Comparison of ENCODE assay signal across 2 cellular contexts in genomic region chrX:48532201-48532600, GRCh38.
TF ChIP-seq lines count a peak whose summit lies in the region.

No MANE protein-coding gene starts in this region.

TF ChIP-seq in SK-N-SH, 30 proteins besides CTCF, POLR2A, EP300 and RAD21 (continued from another document):
- no peak for TF ChIP-seq ZBTB33 (IDR thresholded peaks at IDR 0.05; ENCODE audit: borderline replicate concordance, low read depth)
- TF ChIP-seq FOSL2 (IDR thresholded peaks at IDR 0.05; ENCODE audit: borderline replicate concordance, low read depth): no peak
- no peak for TF ChIP-seq SMC3 (IDR thresholded peaks at IDR 0.05; ENCODE audit: low read depth, low read length)
- TF ChIP-seq NFIC (IDR thresholded peaks at IDR 0.05; ENCODE audit: borderline replicate concordance): no peak
- TF ChIP-seq MXI1 (IDR thresholded peaks at IDR 0.05; ENCODE audit: low read depth, low read length): no peak
- TF ChIP-seq RFX5 (IDR thresholded peaks at IDR 0.05; ENCODE audit: low read length): no peak
- TF ChIP-seq MEF2A (IDR thresholded peaks at IDR 0.05; ENCODE audit: borderline replicate concordance, low read depth): no peak
- no peak for TF ChIP-seq REST (IDR thresholded peaks at IDR 0.05; ENCODE audit: low read depth, low read length)
- TF ChIP-seq FOXM1 (IDR thresholded peaks at IDR 0.05; ENCODE audit: low read depth): no peak
- no peak for TF ChIP-seq JUND (IDR thresholded peaks at IDR 0.05)
- no peak for TF ChIP-seq POLR2AphosphoS5 (IDR thresholded peaks at IDR 0.05; ENCODE audit: low read depth, low read length)
- TF ChIP-seq TAF1 (IDR thresholded peaks at IDR 0.05; ENCODE audit: borderline replicate concordance, low read depth, low read length): no peak
- no peak for TF ChIP-seq SIN3A (IDR thresholded peaks at IDR 0.05; ENCODE audit: borderline replicate concordance, low read depth, low read length)
- TF ChIP-seq USF1 (IDR thresholded peaks at IDR 0.05; ENCODE audit: borderline replicate concordance, low read depth): no peak
- no peak for TF ChIP-seq FOXJ3 (CRISPR knock-in tag; IDR thresholded peaks at IDR 0.05)
- TF ChIP-seq USF2 (IDR thresholded peaks at IDR 0.05; ENCODE audit: borderline replicate concordance, low read depth, low read length): no peak
- TF ChIP-seq NRF1 (IDR thresholded peaks at IDR 0.05; ENCODE audit: low read depth, low read length): no peak
- no peak for TF ChIP-seq GATA2 (CRISPR knock-in tag; IDR thresholded peaks at IDR 0.05)

TF ChIP-seq in SK-N-SH treated with all-trans-retinoic acid at 6 μM for 48 hours, 23 proteins besides CTCF, POLR2A, EP300 and RAD21 (continued from another document):
- TF ChIP-seq TSHZ2 (CRISPR knock-in tag; IDR thresholded peaks at IDR 0.05): no peak
- TF ChIP-seq PPARA (CRISPR knock-in tag; IDR thresholded peaks at IDR 0.05; ENCODE audit: borderline replicate concordance): no peak
- no peak for TF ChIP-seq SNAI2 (CRISPR knock-in tag; IDR thresholded peaks at IDR 0.05)
- TF ChIP-seq ZNF8 (CRISPR knock-in tag; IDR thresholded peaks at IDR 0.05): no peak
- no peak for TF ChIP-seq CSRNP3 (CRISPR knock-in tag; IDR thresholded peaks at IDR 0.05)
- no peak for TF ChIP-seq ARNTL (CRISPR knock-in tag; IDR thresholded peaks at IDR 0.05; ENCODE audit: borderline replicate concordance, low read depth)
- TF ChIP-seq RARB (CRISPR knock-in tag; IDR thresholded peaks at IDR 0.05): no peak
- no peak for TF ChIP-seq BACH2 (CRISPR knock-in tag; IDR thresholded peaks at IDR 0.05; ENCODE audit: borderline replicate concordance)
